ENCODE assay signal across 3 cellular contexts in genomic region chr1:25253911-25254310, GRCh38.
TF ChIP-seq lines count a peak whose summit lies in the region.

No MANE protein-coding gene starts in this region.

TF ChIP-seq in SK-N-SH, 30 proteins besides CTCF, POLR2A, EP300 and RAD21:
- no peak for TF ChIP-seq FOXM1 (IDR thresholded peaks at IDR 0.05; ENCODE audit: low read depth)
- TF ChIP-seq USF2 (IDR thresholded peaks at IDR 0.05; ENCODE audit: borderline replicate concordance, low read depth, low read length): no peak
- no peak for TF ChIP-seq GATA2 (CRISPR knock-in tag; IDR thresholded peaks at IDR 0.05)
- TF ChIP-seq MXI1 (IDR thresholded peaks at IDR 0.05; ENCODE audit: low read depth, low read length): no peak
- TF ChIP-seq TCF12 (IDR thresholded peaks at IDR 0.05): no peak
- TF ChIP-seq FOSL2 (IDR thresholded peaks at IDR 0.05; ENCODE audit: borderline replicate concordance, low read depth): no peak
- TF ChIP-seq POLR2AphosphoS5 (IDR thresholded peaks at IDR 0.05; ENCODE audit: low read depth, low read length): no peak
- no peak for TF ChIP-seq TAF1 (IDR thresholded peaks at IDR 0.05; ENCODE audit: borderline replicate concordance, low read depth, low read length)
- TF ChIP-seq RXRA (IDR thresholded peaks at IDR 0.05; ENCODE audit: borderline replicate concordance, low read depth): no peak
- no peak for TF ChIP-seq EZH2phosphoT487 (IDR thresholded peaks at IDR 0.05; ENCODE audit: borderline replicate concordance, low read depth)
- no peak for TF ChIP-seq MAX (IDR thresholded peaks at IDR 0.05; ENCODE audit: low read depth)
- no peak for TF ChIP-seq IRF3 (IDR thresholded peaks at IDR 0.05; ENCODE audit: low read depth, low read length)
- TF ChIP-seq RCOR1 (IDR thresholded peaks at IDR 0.05; ENCODE audit: low read length): no peak
- no peak for TF ChIP-seq FOXJ3 (CRISPR knock-in tag; IDR thresholded peaks at IDR 0.05)
- no peak for TF ChIP-seq JUND (IDR thresholded peaks at IDR 0.05)

TF ChIP-seq in SK-N-SH treated with all-trans-retinoic acid at 6 μM for 48 hours, 23 proteins besides CTCF, POLR2A, EP300 and RAD21:
- TF ChIP-seq ZFP3 (CRISPR knock-in tag; IDR thresholded peaks at IDR 0.05) (no peak), ZC3H10 (CRISPR knock-in tag; IDR thresholded peaks at IDR 0.05) (no peak), BACH2 (CRISPR knock-in tag; IDR thresholded peaks at IDR 0.05; ENCODE audit: borderline replicate concordance) (no peak), ARNTL (CRISPR knock-in tag; IDR thresholded peaks at IDR 0.05; ENCODE audit: borderline replicate concordance, low read depth) (no peak), RARB (CRISPR knock-in tag; IDR thresholded peaks at IDR 0.05) (no peak), TOX (CRISPR knock-in tag; IDR thresholded peaks at IDR 0.05; ENCODE audit: borderline replicate concordance) (no peak), TSHZ2 (CRISPR knock-in tag; IDR thresholded peaks at IDR 0.05) (no peak), ZFP30 (CRISPR knock-in tag; IDR thresholded peaks at IDR 0.05) (no peak), ZNF565 (CRISPR knock-in tag; conservative IDR thresholded peaks at IDR 0.05; ENCODE audit: low read depth) (no peak), PPARA (CRISPR knock-in tag; IDR thresholded peaks at IDR 0.05; ENCODE audit: borderline replicate concordance) (no peak), ISL1 (CRISPR knock-in tag; IDR thresholded peaks at IDR 0.05) (no peak), TCF4 (CRISPR knock-in tag; IDR thresholded peaks at IDR 0.05; ENCODE audit: borderline replicate concordance) (no peak), CSRNP3 (CRISPR knock-in tag; IDR thresholded peaks at IDR 0.05) (no peak), CREB5 (CRISPR knock-in tag; IDR thresholded peaks at IDR 0.05; ENCODE audit: low read depth) (no peak), OSR1 (CRISPR knock-in tag; IDR thresholded peaks at IDR 0.05) (no peak), ZNF70 (CRISPR knock-in tag; IDR thresholded peaks at IDR 0.05) (no peak), ESRRG (CRISPR knock-in tag; IDR thresholded peaks at IDR 0.05) (no peak), GLIS3 (CRISPR knock-in tag; IDR thresholded peaks at IDR 0.05) (no peak), CSDC2 (CRISPR knock-in tag; IDR thresholded peaks at IDR 0.05) (no peak), POU6F1 (CRISPR knock-in tag; IDR thresholded peaks at IDR 0.05; ENCODE audit: borderline replicate concordance, low read depth) (no peak)

TF ChIP-seq in endothelial cell of umbilical vein, 7 proteins besides CTCF, POLR2A, EP300 and RAD21:
- TF ChIP-seq FOS (IDR thresholded peaks at IDR 0.05; ENCODE audit: borderline replicate concordance, insufficient read depth, low read length) (peak; percentile 23), POLR2AphosphoS5 (IDR thresholded peaks at IDR 0.05; ENCODE audit: insufficient read depth, low read depth, low read length) (peak; percentile 42), GATA2 (IDR thresholded peaks at IDR 0.05; ENCODE audit: insufficient read depth, insufficient read length, low read depth, low read length) (peak; percentile 86), MAX (IDR thresholded peaks at IDR 0.05; ENCODE audit: insufficient read depth, insufficient read length) (no peak)
